ENCODE assay signal across 33 cellular contexts in genomic region chr10:122455376-122456056, GRCh38. TPM values are rescaled to one million over a fixed set of nuclear protein-coding genes. Genes with fewer than 3 reads are reported as not detected.
"Had no signal": no experiment of that assay in that cellular context is flagged by ENCODE, and none has a peak within 500 bp of the region (broad histone marks: within the 10 kb centered on the region; RNA-seq: fewer than 3 reads in every experiment).

No MANE protein-coding gene starts in this region.

- ATAC-seq: activated CD4-positive, alpha-beta T cell treated with anti-CD3 and anti-CD28 coated beads for 36 hours; activated CD4-positive, CD25-positive, alpha-beta regulatory T cell treated with anti-CD3 and anti-CD28 coated beads, Interleukin-2, amount 50 U/mL, for 24 hours; activated CD8-positive, alpha-beta memory T cell treated with anti-CD3 and anti-CD28 coated beads, Interleukin-2, amount 10 ng/mL, durations not matched to agents 7 days and 5 days; activated CD8-positive, alpha-beta T cell treated with anti-CD3 and anti-CD28 coated beads, Interleukin-2, amount 10 ng/mL, durations not matched to agents 7 days and 5 days; activated naive CD8-positive, alpha-beta T cell treated with anti-CD3 and anti-CD28 coated beads, Interleukin-2, amount 50 U/mL, for 24 hours; WTC11 had no signal

- H3K27me3 ChIP-seq: ascending aorta, brain microvascular endothelial cell, breast epithelium had no signal

- H3K27ac ChIP-seq: ascending aorta, brain microvascular endothelial cell, breast epithelium, VCaP had no signal

- H3K36me3 ChIP-seq: ascending aorta, brain microvascular endothelial cell, breast epithelium had no signal

- H3K4me3 ChIP-seq: ascending aorta, breast epithelium had no signal

- DNase-seq: activated CD4-positive, alpha-beta memory T cell treated with anti-CD3 and anti-CD28 coated beads, Interleukin-2, amount 10 ng/mL, durations not matched to agents 7 days and 5 days; activated CD4-positive, alpha-beta T cell treated with anti-CD3 and anti-CD28 coated beads for 1 hour; activated CD4-positive, alpha-beta T cell treated with anti-CD3 and anti-CD28 coated beads for 36 hours; activated CD4-positive, alpha-beta T cell treated with anti-CD3 and anti-CD28 coated beads for 48 hours; activated CD4-positive, alpha-beta T cell treated with anti-CD3 and anti-CD28 coated beads, Interleukin-2, amount 10 ng/mL, durations not matched to agents 7 days and 5 days; activated CD4-positive, alpha-beta T cell treated with anti-CD3 and anti-CD28 coated beads, Interleukin-2, amount 50 U/mL, for 48 hours; activated CD4-positive, CD25-positive, alpha-beta regulatory T cell; activated CD8-positive, alpha-beta memory T cell treated with anti-CD3 and anti-CD28 coated beads for 24 hours; activated CD8-positive, alpha-beta memory T cell treated with anti-CD3 and anti-CD28 coated beads, Interleukin-2, amount 10 ng/mL, durations not matched to agents 7 days and 5 days; activated CD8-positive, alpha-beta memory T cell treated with anti-CD3 and anti-CD28 coated beads, Interleukin-2, amount 50 U/mL, for 48 hours; activated CD8-positive, alpha-beta T cell treated with anti-CD3 and anti-CD28 coated beads, Interleukin-2, amount 10 ng/mL, durations not matched to agents 7 days and 5 days; activated effector memory CD4-positive, alpha-beta T cell treated with Interleukin-2 at 50 U/mL for 16 hours; activated gamma-delta T cell; activated naive CD4-positive, alpha-beta T cell treated with anti-CD3 and anti-CD28 coated beads, Interleukin-2, amount 10 ng/mL, durations not matched to agents 7 days and 5 days; activated naive CD4-positive, alpha-beta T cell treated with Interleukin-2 at 50 U/mL for 16 hours; activated naive CD8-positive, alpha-beta T cell treated with anti-CD3 and anti-CD28 coated beads, Interleukin-2, amount 10 ng/mL, durations not matched to agents 7 days and 5 days; activated naive CD8-positive, alpha-beta T cell treated with anti-CD3 and anti-CD28 coated beads, Interleukin-2, amount 50 U/mL, for 24 hours; activated T-cell treated with anti-CD3 and anti-CD28 coated beads, Interleukin-2, amount 50 U/mL, for 24 hours; activated T-cell treated with anti-CD3 and anti-CD28 coated beads, Interleukin-2, amount 50 U/mL, for 48 hours; amygdala; anterior cingulate cortex; brain microvascular endothelial cell; central memory CD4-positive, alpha-beta T cell; T-helper 1 cell; T-helper 2 cell; T-helper 9 cell had no signal

- H3K9me3 ChIP-seq: ascending aorta, breast epithelium had no signal

RNA-seq across cellular contexts. Expression of gene ARMS2, which starts 1.1 kb away (rescaled TPM):
- total RNA-seq: activated CD4-positive, alpha-beta memory T cell treated with anti-CD3 and anti-CD28 coated beads, Interleukin-2, amount 10 ng/mL, durations not matched to agents 7 days and 5 days; activated CD4-positive, alpha-beta T cell treated with anti-CD3 and anti-CD28 coated beads for 36 hours; activated CD4-positive, alpha-beta T cell treated with anti-CD3 and anti-CD28 coated beads, Interleukin-2, amount 10 ng/mL, durations not matched to agents 7 days and 5 days; activated CD8-positive, alpha-beta memory T cell treated with anti-CD3 and anti-CD28 coated beads, Interleukin-2, amount 10 ng/mL, durations not matched to agents 7 days and 5 days; activated CD8-positive, alpha-beta T cell treated with anti-CD3 and anti-CD28 coated beads, Interleukin-2, amount 10 ng/mL, durations not matched to agents 7 days and 5 days; activated naive CD8-positive, alpha-beta T cell treated with anti-CD3 and anti-CD28 coated beads, Interleukin-2, amount 10 ng/mL, durations not matched to agents 7 days and 5 days; activated T-helper 2 cell treated with anti-CD3 and anti-CD28 coated beads, Interferon-gamma antibody, Interleukin-2, Interleukin-4, amounts not matched to agents 10 μg/mL and 5 μg/mL and 100 μg/mL, durations not matched to agents 14 hours and 24 hours and 36 hours; ascending aorta; breast epithelium; cerebellum; WTC11 had no signal

RNA-seq across cellular contexts. Expression of gene HTRA1, which starts 5.8 kb away (rescaled TPM):
- total RNA-seq: activated CD4-positive, alpha-beta memory T cell treated with anti-CD3 and anti-CD28 coated beads, Interleukin-2, amount 10 ng/mL, durations not matched to agents 7 days and 5 days; activated CD4-positive, alpha-beta T cell treated with anti-CD3 and anti-CD28 coated beads for 36 hours; activated CD4-positive, alpha-beta T cell treated with anti-CD3 and anti-CD28 coated beads, Interleukin-2, amount 10 ng/mL, durations not matched to agents 7 days and 5 days; activated CD8-positive, alpha-beta memory T cell treated with anti-CD3 and anti-CD28 coated beads, Interleukin-2, amount 10 ng/mL, durations not matched to agents 7 days and 5 days; activated CD8-positive, alpha-beta T cell treated with anti-CD3 and anti-CD28 coated beads, Interleukin-2, amount 10 ng/mL, durations not matched to agents 7 days and 5 days; activated T-helper 2 cell treated with anti-CD3 and anti-CD28 coated beads, Interferon-gamma antibody, Interleukin-2, Interleukin-4, amounts not matched to agents 10 μg/mL and 5 μg/mL and 100 μg/mL, durations not matched to agents 14 hours and 24 hours and 36 hours had no signal
